28 cellular contexts compared by ENCODE assay signal in the genomic region with DNA sequence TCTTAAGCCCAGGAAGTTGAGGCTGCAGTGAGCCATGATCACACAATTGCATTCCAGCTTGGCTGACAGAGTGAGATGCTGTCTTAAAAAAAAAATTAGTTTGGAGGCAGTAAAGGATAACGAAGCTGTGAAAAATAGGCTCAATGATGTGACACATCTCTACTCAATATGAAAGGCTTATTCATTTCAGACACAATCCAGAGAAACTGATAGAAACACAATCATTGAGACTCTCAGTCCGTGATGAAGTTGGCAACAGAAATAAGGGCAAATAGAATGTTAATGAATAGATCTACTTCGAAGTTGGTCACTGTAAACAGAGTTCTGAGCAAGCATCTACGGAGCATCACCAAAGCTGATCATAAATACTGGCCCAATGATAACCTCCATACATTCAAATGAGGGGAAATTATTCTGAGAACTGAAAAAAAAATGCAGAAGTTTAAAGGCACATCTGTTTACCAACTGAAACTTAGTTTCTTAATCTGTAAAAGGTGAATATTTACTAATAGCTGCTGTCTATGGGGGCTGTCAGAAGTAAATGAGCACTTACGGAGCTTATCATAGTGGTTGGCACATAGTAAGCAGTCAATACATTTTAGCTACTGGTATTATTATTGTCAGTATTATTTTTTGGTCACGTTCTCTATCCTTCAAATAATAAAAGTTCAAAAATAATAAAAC.
"Had no signal": no experiment of that assay in that cellular context is flagged by ENCODE, and none has a peak within 500 bp of the region (broad histone marks: within the 10 kb centered on the region; RNA-seq: fewer than 3 reads in every experiment).

No MANE protein-coding gene starts in this region.

- H3K27ac ChIP-seq: esophagus squamous epithelium, parathyroid adenoma, prostate gland, right atrium auricular region, stomach, thyroid gland, vagina had no signal

- H3K4me3 ChIP-seq: esophagus squamous epithelium, lung, mucosa of descending colon, prostate gland, right atrium auricular region, smooth muscle cell, stomach, thyroid gland, vagina had no signal

- DNase-seq: cortex of kidney; effector memory CD8-positive, alpha-beta T cell; erythroblast; esophagus squamous epithelium; foreskin melanocyte; head of caudate nucleus; kidney; mesenchymal stem cell; mucosa of descending colon; naive B cell; stimulated activated CD4-positive, alpha-beta T cell treated with anti-CD3 and anti-CD28 coated beads, Interleukin-12 subunit alpha, Interleukin-12 subunit beta, amount 100 ng/mL, for 4 hours; stimulated activated CD4-positive, alpha-beta T cell treated with anti-CD3 and anti-CD28 coated beads, Interleukin-1b, Interleukin-23, amount 100 ng/mL, for 48 hours; stimulated activated CD4-positive, alpha-beta T cell treated with anti-CD3 and anti-CD28 coated beads, Interleukin-4, amount 100 ng/mL, for 1 hour; stimulated activated naive CD4-positive, alpha-beta T cell treated with Interleukin-2 at 50 U/mL for 16 hours; stomach; thyroid gland; trophoblast cell had no signal

- FAIRE-seq: endometrium, kidney had no signal

- H3K4me1 ChIP-seq: esophagus squamous epithelium, parathyroid adenoma, prostate gland, right atrium auricular region, stomach, thyroid gland, vagina had no signal

- H3K9me3 ChIP-seq: prostate gland, thyroid gland, vagina had no signal

- H3K4me2 ChIP-seq: smooth muscle cell had no signal

- ATAC-seq: effector memory CD8-positive, alpha-beta T cell; left lobe of liver; mucosa of descending colon; natural killer cell treated with Interleukin-12 subunit alpha and Interleukin-12 subunit beta and Interleukin-15 and Interleukin-18, amount 100 ng/mL, for 72 hours; sciatic nerve; stimulated activated effector memory CD8-positive, alpha-beta T cell treated with anti-CD3 and anti-CD28 coated beads, Interleukin-12 subunit alpha, Interleukin-12 subunit beta, amount 100 ng/mL, for 72 hours had no signal
